ENCODE assay signal across 20 cellular contexts in genomic region chr20:50692553-50692933, GRCh38. TPM values are rescaled to one million over a fixed set of nuclear protein-coding genes. Genes with fewer than 3 reads are reported as not detected.
DNase-seq lines count a peak whose midpoint lies in the region; ATAC-seq and TF ChIP-seq lines count a peak whose summit lies in the region.
"Had no signal": no experiment of that assay in that cellular context is flagged by ENCODE, and none has a peak within 500 bp of the region (broad histone marks: within the 10 kb centered on the region; RNA-seq: fewer than 3 reads in every experiment).

No MANE protein-coding gene starts in this region.

- peak overlapping the region; percentile 78; the same call in 1 of the 2 replicates for H3K4me3 Mint-ChIP-seq in WTC11
- H3K4me3 Mint-ChIP-seq: activated CD8-positive, alpha-beta T cell treated with anti-CD3 and anti-CD28 coated beads for 36 hours; activated naive CD4-positive, alpha-beta T cell treated with anti-CD3 and anti-CD28 coated beads for 36 hours; activated T-cell treated with anti-CD3 and anti-CD28 coated beads, Interleukin-2, amount 50 U/mL, for 24 hours had no signal

- no peaks in the 10 kb centered on the region for H3K27me3 Mint-ChIP-seq in WTC11 (ENCODE audit: low read depth)

- H3K9me3 ChIP-seq in HUES64 (ENCODE audit: insufficient read depth, low read depth, low read length) (no peaks in the 10 kb centered on the region), iPS-15b (ENCODE audit: control insufficient read depth, insufficient read depth, low read length) (no peaks in the 10 kb centered on the region), sigmoid colon (no peaks in the 10 kb centered on the region)
- H3K9me3 ChIP-seq: tibial artery had no signal

- WGBS in HUES64 = 83% methylated on average over 2 of the region's 2 CpGs
- WGBS in sigmoid colon, 2 donors = 79 to 84% methylated on average over 2 of the region's 2 CpGs

- H3K36me3 ChIP-seq in HUES64 (ENCODE audit: insufficient read depth, low read length) = no peaks in the 10 kb centered on the region
- H3K36me3 ChIP-seq in iPS-15b (ENCODE audit: control insufficient read depth, insufficient read depth, low read length) = no peaks in the 10 kb centered on the region
- H3K36me3 ChIP-seq in sigmoid colon = no peaks in the 10 kb centered on the region
- H3K36me3 ChIP-seq: tibial artery had no signal

- peaks cover 24% of the 10 kb centered on the region for H3K4me1 ChIP-seq in HUES64 (ENCODE audit: insufficient read depth, low read length)
- peaks cover 22% of the 10 kb centered on the region for H3K4me1 ChIP-seq in iPS-15b (ENCODE audit: control insufficient read depth, insufficient read depth, low read length)
- peaks cover 0 to 30% (median 12%) of the 10 kb centered on the region in 4 donors for H3K4me1 ChIP-seq in sigmoid colon
- H3K4me1 ChIP-seq: parathyroid adenoma had no signal

- H3K9ac ChIP-seq in HUES64 (ENCODE audit: low read depth, low read length) (0 out of 2 replicates have a peak overlapping the region, but pooled peaks have one; percentile 26), iPS-15b (ENCODE audit: low read depth, low read length) (no peak overlapping the region)
- H3K9ac ChIP-seq: parathyroid adenoma had no signal

- H3K27ac Mint-ChIP-seq in WTC11 = peak overlapping the region; percentile 94; the same call in 1 of the 2 replicates
- H3K27ac Mint-ChIP-seq: activated CD8-positive, alpha-beta T cell treated with anti-CD3 and anti-CD28 coated beads for 36 hours; activated naive CD4-positive, alpha-beta T cell treated with anti-CD3 and anti-CD28 coated beads for 36 hours; activated T-cell treated with anti-CD3 and anti-CD28 coated beads, Interleukin-2, amount 50 U/mL, for 24 hours; stimulated activated naive B cell treated with anti-CD40 and anti-IgM and Interleukin-4, amounts not matched to agents 10 μg/mL and 1 μg/mL and 100 μg/mL, for 72 hours; T-helper 1 cell treated with Interleukin-12 subunit alpha and Interleukin-12 subunit beta and Interleukin-4 antibody, amounts not matched to agents 30 μg/mL and 1 μg/mL, for 36 hours had no signal

- H3K4me1 Mint-ChIP-seq in WTC11 = peaks cover 46% of the 10 kb centered on the region

- no peaks in the 10 kb centered on the region for H3K9me3 Mint-ChIP-seq in WTC11
- H3K9me3 Mint-ChIP-seq: activated CD8-positive, alpha-beta T cell treated with anti-CD3 and anti-CD28 coated beads for 36 hours; activated naive CD4-positive, alpha-beta T cell treated with anti-CD3 and anti-CD28 coated beads for 36 hours; activated T-cell treated with anti-CD3 and anti-CD28 coated beads, Interleukin-2, amount 50 U/mL, for 24 hours; stimulated activated naive B cell treated with anti-CD40 and anti-IgM and Interleukin-4, amounts not matched to agents 10 μg/mL and 1 μg/mL and 100 μg/mL, for 72 hours; T-helper 1 cell treated with Interleukin-12 subunit alpha and Interleukin-12 subunit beta and Interleukin-4 antibody, amounts not matched to agents 30 μg/mL and 1 μg/mL, for 36 hours had no signal

- CTCF ChIA-PET in WTC11 (lab: Charles Lee) = interaction anchor here (0.8 to 4.5 kb wide), 5 partner anchors 21 to 98 kb away, joined by 5 to 28 read pairs (median 18); no protein-coding TSS in a partner anchor

- POLR2A ChIA-PET in WTC11 (lab: Charles Lee) = no interaction called here

- H3K27ac ChIP-seq in HUES64 (ENCODE audit: low read depth, low read length) (no peak overlapping the region), sigmoid colon (peak overlapping the region; percentile 63 to 77 (median 68))
- H3K27ac ChIP-seq: parathyroid adenoma, tibial artery had no signal

- DNase-seq in WTC11 (ENCODE audit: low spot score) = no peak
- DNase-seq in sigmoid colon = no peak
- DNase-seq in DMS53 (lab: John Stamatoyannopoulos, UW) = no peak
- DNase-seq: activated CD8-positive, alpha-beta T cell treated with anti-CD3 and anti-CD28 coated beads for 36 hours; activated naive CD4-positive, alpha-beta T cell treated with anti-CD3 and anti-CD28 coated beads for 36 hours; activated T-cell treated with anti-CD3 and anti-CD28 coated beads, Interleukin-2, amount 50 U/mL, for 24 hours; AML-193; COR-L47; NCI-H1436 treated with DMSO at 0.1 percent for 48 hours; NCI-H2171 treated with DMSO at 0.1 percent for 48 hours; NCI-H748 treated with DMSO at 0.1 percent for 48 hours; SIG-M5; stimulated activated naive B cell treated with anti-CD40 and anti-IgM and Interleukin-4, amounts not matched to agents 10 μg/mL and 1 μg/mL and 100 μg/mL, for 72 hours; tibial artery had no signal

- H3K4me3 ChIP-seq in HUES64 (ENCODE audit: low read length) (peak overlapping the region; percentile 57; the same call in 1 of the 2 replicates), iPS-15b (ENCODE audit: low read depth, low read length) (peak overlapping the region; percentile 75), sigmoid colon (no peak overlapping the region)
- H3K4me3 ChIP-seq: tibial artery had no signal

- TF ChIP-seq POLR2A in sigmoid colon (IDR thresholded peaks at IDR 0.05) = no peak

- intact Hi-C loops in sigmoid colon (cut with DNase I) = no loop called here

- TF ChIP-seq EP300 in sigmoid colon (IDR thresholded peaks at IDR 0.05) = no peak

- ATAC-seq in WTC11 (no peak), HG03108 (IDR thresholded peaks at IDR 0.05; ENCODE audit: unreplicated experiment) (no peak), HG02852 (IDR thresholded peaks at IDR 0.05; ENCODE audit: unreplicated experiment) (no peak)
- ATAC-seq: activated CD8-positive, alpha-beta T cell treated with anti-CD3 and anti-CD28 coated beads for 36 hours; stimulated activated naive B cell treated with anti-CD40 and anti-IgM and Interleukin-4, amounts not matched to agents 10 μg/mL and 1 μg/mL and 100 μg/mL, for 72 hours had no signal

- no peaks in the 10 kb centered on the region for H3K36me3 Mint-ChIP-seq in WTC11
- H3K36me3 Mint-ChIP-seq: stimulated activated naive B cell treated with anti-CD40 and anti-IgM and Interleukin-4, amounts not matched to agents 10 μg/mL and 1 μg/mL and 100 μg/mL, for 72 hours had no signal

- H3K27me3 ChIP-seq in HUES64 (ENCODE audit: insufficient read depth, low read length) (peaks cover 4% of the 10 kb centered on the region; the same call in 1 of the 2 replicates), iPS-15b (ENCODE audit: control insufficient read depth, insufficient read depth, low read length) (no peaks in the 10 kb centered on the region), sigmoid colon (peaks cover 0 to 22% (median 0%) of the 10 kb centered on the region in 3 donors)

- no peak for TF ChIP-seq CTCF in WTC11 (IDR thresholded peaks at IDR 0.05)
- no peak for TF ChIP-seq CTCF in sigmoid colon (IDR thresholded peaks at IDR 0.05)

TF ChIP-seq in WTC11, 78 proteins besides CTCF, POLR2A, EP300 and RAD21 (continues in another document):
- no peak for TF ChIP-seq MLX (CRISPR knock-in tag; IDR thresholded peaks at IDR 0.05)
- TF ChIP-seq ERG (CRISPR knock-in tag; IDR thresholded peaks at IDR 0.05) = no peak
- TF ChIP-seq HMGXB4 (CRISPR knock-in tag; IDR thresholded peaks at IDR 0.05) = no peak
- no peak for TF ChIP-seq FOXP1 (CRISPR knock-in tag; IDR thresholded peaks at IDR 0.05; ENCODE audit: borderline replicate concordance)
- TF ChIP-seq ZSCAN18 (CRISPR knock-in tag; IDR thresholded peaks at IDR 0.05) = no peak

RNA-seq across cellular contexts. Expression of gene RIPOR3, which starts 1.2 kb away (rescaled TPM):
- 0.85 TPM for polyA plus RNA-seq in HUES64 (2013, experiment 1 of 2)
- polyA plus RNA-seq in HUES64 (2013, experiment 2 of 2) = 0.89 TPM
- total RNA-seq in WTC11 (2021) (5.4 to 6.5 TPM (median 6.0 TPM) in 3 replicates), sigmoid colon (10 to 100 TPM in 3 of 4 donors, 1 to 10 TPM in 1; 9.4 to 28.0 (median 15.1) TPM)
- 1 to 10 TPM in 2 of 3 donors, under 1 TPM in 1; 0.92 to 7.8 (median 4.8) TPM for polyA plus RNA-seq in sigmoid colon
- total RNA-seq: activated CD8-positive, alpha-beta T cell treated with anti-CD3 and anti-CD28 coated beads for 36 hours; activated naive CD4-positive, alpha-beta T cell treated with anti-CD3 and anti-CD28 coated beads for 36 hours had no signal

RNA-seq across cellular contexts. Expression of gene PARD6B, which starts 38.8 kb away (rescaled TPM):
- 6.1 TPM for polyA plus RNA-seq in HUES64 (2013, experiment 1 of 2)
- polyA plus RNA-seq in HUES64 (2013, experiment 2 of 2) = 6.4 TPM
- total RNA-seq in WTC11 (2021) (29.6 to 38.0 TPM (median 37.5 TPM) in 3 replicates), sigmoid colon (1 to 10 TPM in 2 of 4 donors, under 1 TPM in 2; 0.83 to 1.8 (median 1.2) TPM)
- 1 to 10 TPM; 2.4 to 5.1 (median 3.0) TPM for polyA plus RNA-seq in sigmoid colon

Comparison
In these comparisons a context has a peak if more than half of its experiments do, and no peak if none do; other contexts are left out.
1. H3K4me3 ChIP-seq: peak in HUES64 (single experiment) and iPS-15b (single experiment); none in sigmoid colon (0 of 4).
2. RNA of gene PARD6B, which starts 38.8 kb away (total RNA-seq): 29.6 to 38.0 TPM in WTC11; 0.83 to 1.8 TPM in sigmoid colon; every median in the first group is over 10 times any median in the second.